ENCODE assay signal across 8 cellular contexts in the genomic region with DNA sequence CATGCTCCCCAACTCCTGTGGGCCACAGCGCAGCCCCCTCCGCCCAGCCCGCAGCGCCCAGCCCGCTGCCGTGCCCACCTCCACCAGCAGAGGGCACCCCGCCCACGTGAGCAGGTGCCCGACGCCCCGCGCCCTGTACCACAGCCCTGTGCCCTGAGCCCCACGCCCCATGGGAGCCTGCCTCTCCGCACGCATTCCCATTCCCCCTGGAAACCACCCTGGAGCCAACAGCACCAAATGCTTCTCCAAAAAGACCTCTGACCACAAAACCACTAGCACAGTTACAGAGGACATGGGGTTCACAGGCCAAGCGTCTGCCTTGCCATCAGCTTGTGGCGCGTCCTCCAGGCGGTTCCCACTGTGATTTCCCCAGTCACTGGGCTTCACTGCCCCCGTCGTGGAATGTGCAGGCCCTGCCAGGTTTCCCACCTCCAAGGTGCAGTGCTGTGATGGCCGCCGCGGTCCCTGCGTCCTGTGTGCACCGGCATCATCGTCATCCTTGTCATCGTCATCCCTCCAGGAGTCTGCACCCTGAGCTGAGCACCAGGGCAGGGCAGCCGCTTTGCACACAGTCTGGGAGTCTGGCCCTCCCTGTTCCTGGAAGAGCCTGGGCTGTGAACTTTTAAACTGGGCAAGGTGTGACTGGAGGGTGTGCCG.
DNase-seq lines count a peak whose midpoint lies in the region; ATAC-seq and TF ChIP-seq lines count a peak whose summit lies in the region.

No MANE protein-coding gene starts in this region.

- no peaks in the 10 kb centered on the region for H3K36me3 Mint-ChIP-seq in CD4-positive, CD25-positive, alpha-beta regulatory T cell
- H3K36me3 Mint-ChIP-seq in activated naive CD4-positive, alpha-beta T cell treated with anti-CD3 and anti-CD28 coated beads for 36 hours (ENCODE audit: low read depth) = no peaks in the 10 kb centered on the region

- H3K4me3 Mint-ChIP-seq in CD4-positive, CD25-positive, alpha-beta regulatory T cell = peak overlapping the region in 1 of 4 donors; percentile 59
- no peak overlapping the region for H3K4me3 Mint-ChIP-seq in activated naive CD4-positive, alpha-beta T cell treated with anti-CD3 and anti-CD28 coated beads for 36 hours

- H3K4me3 ChIP-seq in CD4-positive, CD25-positive, alpha-beta regulatory T cell (ENCODE audit: low read depth, low read length) = no peak overlapping the region
- H3K4me3 ChIP-seq in RWPE2 (ENCODE audit: severe bottlenecking) (no peak overlapping the region), heart right ventricle (no peak overlapping the region), skeletal muscle tissue (ENCODE audit: low read length in 3 of 3) (peak overlapping the region in 1 of 3 donors; percentile 41)

- WGBS in heart right ventricle, 2 donors = 38 to 40% methylated on average over 30 of the region's 30 CpGs

- no peaks in the 10 kb centered on the region for H3K27me3 ChIP-seq in CD4-positive, CD25-positive, alpha-beta regulatory T cell (ENCODE audit: control insufficient read depth, insufficient read depth, low read length)
- H3K27me3 ChIP-seq in RWPE2 (ENCODE audit: insufficient read depth, poor library complexity, severe bottlenecking) = no peaks in the 10 kb centered on the region
- H3K27me3 ChIP-seq in heart right ventricle = peaks cover 0 to 14% (median 6%) of the 10 kb centered on the region in 7 donors
- H3K27me3 ChIP-seq in skeletal muscle tissue (ENCODE audit: control insufficient read depth in 3 of 3, insufficient read depth in 3 of 3, low read length in 3 of 3) = peaks cover 10 to 20% (median 19%) of the 10 kb centered on the region in 3 donors

- H3K9me3 Mint-ChIP-seq in CD4-positive, CD25-positive, alpha-beta regulatory T cell = no peaks in the 10 kb centered on the region
- H3K9me3 Mint-ChIP-seq in activated naive CD4-positive, alpha-beta T cell treated with anti-CD3 and anti-CD28 coated beads for 36 hours = no peaks in the 10 kb centered on the region

- ATAC-seq in CD4-positive, CD25-positive, alpha-beta regulatory T cell (ENCODE audit: low read depth in 2 of 2) = peak; percentile 52 to 76
- ATAC-seq in GM21786 (IDR thresholded peaks at IDR 0.05; ENCODE audit: unreplicated experiment) = peak; percentile 50
- ATAC-seq in RWPE2 (ENCODE audit: low read depth) = peak; percentile 53
- ATAC-seq in heart right ventricle = peak; percentile 41 to 71 (median 57)

- intact Hi-C loops in activated naive CD4-positive, alpha-beta T cell treated with anti-CD3 and anti-CD28 coated beads for 36 hours (cut with micrococcal nuclease) = loop anchor here (1.0 to 5.0 kb wide), 4 partner anchors 93 to 404 kb away; no protein-coding TSS in a partner anchor
- intact Hi-C loops in heart right ventricle (cut with DNase I) = loop anchor here in 8 of 10 donors (1.0 to 10.0 kb wide), 8 partner anchors 79 to 234 kb away; a partner anchor contains a TSS

- H3K27ac Mint-ChIP-seq in CD4-positive, CD25-positive, alpha-beta regulatory T cell = no peak overlapping the region
- H3K27ac Mint-ChIP-seq in activated naive CD4-positive, alpha-beta T cell treated with anti-CD3 and anti-CD28 coated beads for 36 hours = no peak overlapping the region

- peak overlapping the region in 2 of 3 donors; percentile 8 to 33 for H3K9ac ChIP-seq in skeletal muscle tissue (ENCODE audit: low read depth in 1 of 3, low read length in 3 of 3)

- H3K4me1 Mint-ChIP-seq in CD4-positive, CD25-positive, alpha-beta regulatory T cell = peaks cover 0 to 3% (median 1%) of the 10 kb centered on the region in 4 donors
- H3K4me1 Mint-ChIP-seq in activated naive CD4-positive, alpha-beta T cell treated with anti-CD3 and anti-CD28 coated beads for 36 hours (ENCODE audit: low read depth) = peaks cover 2% of the 10 kb centered on the region

- peaks cover 4% of the 10 kb centered on the region for H3K27me3 Mint-ChIP-seq in CD4-positive, CD25-positive, alpha-beta regulatory T cell
- no peaks in the 10 kb centered on the region for H3K27me3 Mint-ChIP-seq in activated naive CD4-positive, alpha-beta T cell treated with anti-CD3 and anti-CD28 coated beads for 36 hours (ENCODE audit: low read depth)

- TF ChIP-seq CTCF in RWPE2 (IDR thresholded peaks at IDR 0.05; ENCODE audit: poor library complexity, severe bottlenecking) (peak; percentile 90), heart right ventricle (IDR thresholded peaks at IDR 0.05) (peak; percentile 91 to 99 (median 97))

- H3K27ac ChIP-seq in CD4-positive, CD25-positive, alpha-beta regulatory T cell (ENCODE audit: insufficient read depth, low read length, poor library complexity, severe bottlenecking) = no peak overlapping the region
- H3K27ac ChIP-seq in RWPE2 (ENCODE audit: poor library complexity, severe bottlenecking) = no peak overlapping the region
- no peak overlapping the region for H3K27ac ChIP-seq in heart right ventricle
- H3K27ac ChIP-seq in skeletal muscle tissue (ENCODE audit: low read depth, low read length) = no peak overlapping the region

- H3K9me3 ChIP-seq in CD4-positive, CD25-positive, alpha-beta regulatory T cell (ENCODE audit: control insufficient read depth in 2 of 2, low read length in 2 of 2) = no peaks in the 10 kb centered on the region
- H3K9me3 ChIP-seq in RWPE2 (ENCODE audit: severe bottlenecking) (no peaks in the 10 kb centered on the region), heart right ventricle (no peaks in the 10 kb centered on the region), skeletal muscle tissue (ENCODE audit: control insufficient read depth in 3 of 3, low read length in 3 of 3) (no peaks in the 10 kb centered on the region)

- peak; percentile 39 to 59 (median 49) for DNase-seq in CD4-positive, CD25-positive, alpha-beta regulatory T cell
- DNase-seq in RWPE2 (ENCODE audit: low spot score) = peak; percentile 61
- DNase-seq in activated naive CD4-positive, alpha-beta T cell treated with anti-CD3 and anti-CD28 coated beads for 36 hours = peak; percentile 60
- peak; percentile 46 to 73 for DNase-seq in heart right ventricle
- DNase-seq in H4 (ENCODE audit: low spot score) = no peak
- no peak for DNase-seq in GOT3 (lab: John Stamatoyannopoulos, UW)

- CTCF ChIA-PET in activated naive CD4-positive, alpha-beta T cell treated with anti-CD3 and anti-CD28 coated beads for 36 hours (lab: Charles Lee) = interaction anchor here (0.6 to 3.4 kb wide), 13 partner anchors 12 to 197 kb away, joined by 3 to 16 read pairs (median 4); no protein-coding TSS in a partner anchor

- no peaks in the 10 kb centered on the region for H3K4me1 ChIP-seq in CD4-positive, CD25-positive, alpha-beta regulatory T cell (ENCODE audit: control insufficient read depth, insufficient read depth, low read length, poor library complexity, severe bottlenecking)
- H3K4me1 ChIP-seq in RWPE2 (ENCODE audit: insufficient read depth, poor library complexity, severe bottlenecking) = no peaks in the 10 kb centered on the region
- peaks cover 14 to 41% (median 33%) of the 10 kb centered on the region in 9 donors for H3K4me1 ChIP-seq in heart right ventricle
- H3K4me1 ChIP-seq in skeletal muscle tissue (ENCODE audit: control insufficient read depth in 3 of 3, insufficient read depth in 3 of 3, low read length in 3 of 3) = peaks cover 9 to 26% (median 22%) of the 10 kb centered on the region in 3 donors

- no peaks in the 10 kb centered on the region for H3K36me3 ChIP-seq in CD4-positive, CD25-positive, alpha-beta regulatory T cell (ENCODE audit: control insufficient read depth, insufficient read depth, low read length)
- H3K36me3 ChIP-seq in RWPE2 (ENCODE audit: low read depth) = no peaks in the 10 kb centered on the region
- H3K36me3 ChIP-seq in heart right ventricle = no peaks in the 10 kb centered on the region
- no peaks in the 10 kb centered on the region for H3K36me3 ChIP-seq in skeletal muscle tissue (ENCODE audit: control insufficient read depth in 3 of 3, insufficient read depth in 3 of 3, low read length in 3 of 3)

Comparison
In these comparisons a context has a peak if more than half of its experiments do, and no peak if none do; other contexts are left out.
1. DNase-seq: peak in CD4-positive, CD25-positive, alpha-beta regulatory T cell (3 of 3), RWPE2 (single experiment), activated naive CD4-positive, alpha-beta T cell treated with anti-CD3 and anti-CD28 coated beads for 36 hours (single experiment) and heart right ventricle (2 of 2); none in H4 (single experiment) and GOT3 (single experiment).
2. Peak in every context shown above with its lines, with median percentiles within 50 percentile points of each other: ATAC-seq.